11 cellular contexts compared by ENCODE assay signal in genomic region chr12:54287316-54288157, GRCh38. TPM values are rescaled to one million over a fixed set of nuclear protein-coding genes. Genes with fewer than 3 reads are reported as not detected.
DNase-seq lines count a peak whose midpoint lies in the region; ATAC-seq and TF ChIP-seq lines count a peak whose summit lies in the region.
"Had no signal": no experiment of that assay in that cellular context is flagged by ENCODE, and none has a peak within 500 bp of the region (broad histone marks: within the 10 kb centered on the region; RNA-seq: fewer than 3 reads in every experiment).

No MANE protein-coding gene starts in this region.

- no peaks in the 10 kb centered on the region for H3K36me3 Mint-ChIP-seq in activated naive CD8-positive, alpha-beta T cell treated with anti-CD3 and anti-CD28 coated beads, Interleukin-2, amount 50 U/mL, for 24 hours (ENCODE audit: low read depth)
- peaks cover 43% of the 10 kb centered on the region for H3K36me3 Mint-ChIP-seq in progenitor cell of endocrine pancreas (ENCODE audit: insufficient read depth)

- DNase-seq in activated CD4-positive, CD25-positive, alpha-beta regulatory T cell treated with anti-CD3 and anti-CD28 coated beads, Interleukin-2, amount 50 U/mL, for 72 hours = no peak
- DNase-seq in NAMALWA (ENCODE audit: low spot score) (peak; percentile 72), progenitor cell of endocrine pancreas (ENCODE audit: low spot score, unreplicated experiment) (no peak), dermis blood vessel endothelial cell (no peak), SIG-M5 treated with dmso at 0.1 percent for 504 hours (lab: John Stamatoyannopoulos, UW; ENCODE audit: unreplicated experiment) (no peak), COLO668 (lab: John Stamatoyannopoulos, UW; ENCODE audit: unreplicated experiment) (no peak)
- peak; percentile 20 for DNase-seq in activated naive CD8-positive, alpha-beta T cell treated with anti-CD3 and anti-CD28 coated beads, Interleukin-2, amount 50 U/mL, for 24 hours
- DNase-seq: NCI-H1105 treated with DMSO at 0.1 percent for 48 hours; stimulated activated CD4-positive, alpha-beta T cell treated with anti-CD3 and anti-CD28 coated beads, Interleukin-2, amount 100 ng/mL, for 48 hours had no signal

- H3K9me3 Mint-ChIP-seq in activated naive CD8-positive, alpha-beta T cell treated with anti-CD3 and anti-CD28 coated beads, Interleukin-2, amount 50 U/mL, for 24 hours = no peaks in the 10 kb centered on the region
- no peaks in the 10 kb centered on the region for H3K9me3 Mint-ChIP-seq in progenitor cell of endocrine pancreas (ENCODE audit: low read depth)
- H3K9me3 Mint-ChIP-seq: natural killer cell treated with Interleukin-12 subunit alpha and Interleukin-12 subunit beta and Interleukin-15 and Interleukin-18, amount 100 ng/mL, for 72 hours had no signal

- peak; percentile 3 to 7 for ATAC-seq in activated CD4-positive, CD25-positive, alpha-beta regulatory T cell treated with anti-CD3 and anti-CD28 coated beads, Interleukin-2, amount 50 U/mL, for 24 hours
- no peak for ATAC-seq in activated naive CD8-positive, alpha-beta T cell treated with anti-CD3 and anti-CD28 coated beads, Interleukin-2, amount 50 U/mL, for 24 hours

- H3K4me3 Mint-ChIP-seq in activated naive CD8-positive, alpha-beta T cell treated with anti-CD3 and anti-CD28 coated beads, Interleukin-2, amount 50 U/mL, for 24 hours = no peak overlapping the region
- no peak overlapping the region for H3K4me3 Mint-ChIP-seq in progenitor cell of endocrine pancreas (ENCODE audit: low read depth)
- H3K4me3 Mint-ChIP-seq: natural killer cell treated with Interleukin-12 subunit alpha and Interleukin-12 subunit beta and Interleukin-15 and Interleukin-18, amount 100 ng/mL, for 72 hours had no signal

- H3K27me3 Mint-ChIP-seq in activated naive CD8-positive, alpha-beta T cell treated with anti-CD3 and anti-CD28 coated beads, Interleukin-2, amount 50 U/mL, for 24 hours = no peaks in the 10 kb centered on the region
- no peaks in the 10 kb centered on the region for H3K27me3 Mint-ChIP-seq in progenitor cell of endocrine pancreas
- H3K27me3 Mint-ChIP-seq: natural killer cell treated with Interleukin-12 subunit alpha and Interleukin-12 subunit beta and Interleukin-15 and Interleukin-18, amount 100 ng/mL, for 72 hours had no signal

- no peak for TF ChIP-seq CTCF in progenitor cell of endocrine pancreas (IDR thresholded peaks at IDR 0.05; ENCODE audit: unreplicated experiment)

- peak overlapping the region; percentile 63 for H3K27ac Mint-ChIP-seq in activated naive CD8-positive, alpha-beta T cell treated with anti-CD3 and anti-CD28 coated beads, Interleukin-2, amount 50 U/mL, for 24 hours
- peak overlapping the region; percentile 91 for H3K27ac Mint-ChIP-seq in progenitor cell of endocrine pancreas

- peaks cover 40% of the 10 kb centered on the region for H3K4me1 Mint-ChIP-seq in activated naive CD8-positive, alpha-beta T cell treated with anti-CD3 and anti-CD28 coated beads, Interleukin-2, amount 50 U/mL, for 24 hours
- H3K4me1 Mint-ChIP-seq in progenitor cell of endocrine pancreas (ENCODE audit: low read depth) = peaks cover 46% of the 10 kb centered on the region

RNA-seq across cellular contexts. Expression of gene HNRNPA1, which starts 7.0 kb away (rescaled TPM):
- total RNA-seq in progenitor cell of endocrine pancreas = 2,514 and 2,551 TPM in 2 replicates
- total RNA-seq in dermis blood vessel endothelial cell = 415 and 513 TPM in 2 replicates

RNA-seq across cellular contexts. Expression of gene CBX5, which starts 7.6 kb away (rescaled TPM):
- total RNA-seq in progenitor cell of endocrine pancreas = 261 and 271 TPM in 2 replicates
- total RNA-seq in dermis blood vessel endothelial cell = 27.6 and 81.6 TPM in 2 replicates

RNA-seq across cellular contexts. Expression of gene NFE2, which starts 13.3 kb away (rescaled TPM):
- total RNA-seq in progenitor cell of endocrine pancreas = 17.2 and 17.9 TPM in 2 replicates
- total RNA-seq in dermis blood vessel endothelial cell = not detected in 2 replicates

RNA-seq across cellular contexts. Expression of gene COPZ1, which starts 37.4 kb away (rescaled TPM):
- total RNA-seq in progenitor cell of endocrine pancreas (165 and 173 TPM in 2 replicates), dermis blood vessel endothelial cell (111 and 159 TPM in 2 replicates)

Comparison
In these comparisons a context has a peak if more than half of its experiments do, and no peak if none do; other contexts are left out.
1. DNase-seq: peak in NAMALWA (single experiment) and activated naive CD8-positive, alpha-beta T cell treated with anti-CD3 and anti-CD28 coated beads, Interleukin-2, amount 50 U/mL, for 24 hours (single experiment); none in activated CD4-positive, CD25-positive, alpha-beta regulatory T cell treated with anti-CD3 and anti-CD28 coated beads, Interleukin-2, amount 50 U/mL, for 72 hours (single experiment), progenitor cell of endocrine pancreas (single experiment), dermis blood vessel endothelial cell (single experiment), SIG-M5 treated with dmso at 0.1 percent for 504 hours (single experiment) and COLO668 (single experiment).
2. RNA of gene NFE2, which starts 13.3 kb away (total RNA-seq): 17.2 to 17.9 TPM in progenitor cell of endocrine pancreas; not detected in dermis blood vessel endothelial cell; every median in the first group is over 10 times any median in the second.